22 cellular contexts compared by ENCODE assay signal in the genomic region with DNA sequence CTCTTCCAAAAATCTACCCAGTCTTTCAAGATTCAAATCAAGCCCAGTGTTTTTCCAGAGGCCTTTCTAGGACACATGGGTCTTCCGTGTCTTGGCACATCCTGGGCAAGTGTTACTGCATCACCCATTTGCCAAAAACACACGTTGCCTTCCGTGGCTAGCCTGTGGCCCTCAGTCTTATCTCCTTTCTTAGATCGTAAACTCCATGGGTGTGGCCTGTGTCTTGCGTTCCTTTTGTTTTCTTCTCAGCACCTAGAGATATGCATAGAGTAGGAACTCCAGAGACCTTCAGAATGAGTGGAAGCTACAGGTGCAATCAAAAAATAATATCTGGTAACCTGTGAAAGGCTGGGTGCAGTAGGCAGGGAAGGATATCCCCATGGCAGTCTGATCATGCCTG.
"Had no signal": no experiment of that assay in that cellular context is flagged by ENCODE, and none has a peak within 500 bp of the region (broad histone marks: within the 10 kb centered on the region; RNA-seq: fewer than 3 reads in every experiment).

No MANE protein-coding gene starts in this region.

- H3K4me1 ChIP-seq: esophagus squamous epithelium, neural progenitor cell, parathyroid adenoma, right lobe of liver, stomach, testis, tibial artery had no signal

- DNase-seq: dermis blood vessel endothelial cell; effector memory CD4-positive, alpha-beta T cell; esophagus squamous epithelium; foreskin melanocyte; hypothalamus; immature natural killer cell; islet precursor cell; kidney glomerular epithelial cell; naive B cell; right lobe of liver; small intestine; stimulated activated CD4-positive, alpha-beta T cell treated with anti-CD3 and anti-CD28 coated beads, Interleukin-15, amount 100 ng/mL, for 24 hours; stimulated activated CD4-positive, alpha-beta T cell treated with anti-CD3 and anti-CD28 coated beads, Interleukin-2, amount 100 ng/mL, for 48 hours; stimulated activated naive B cell treated with anti-CD40 and anti-IgM and Interleukin-4, amounts not matched to agents 10 μg/mL and 1 μg/mL and 100 μg/mL, for 72 hours; stomach; substantia nigra; testis; tibial artery had no signal

- H3K4me3 ChIP-seq: coronary artery, esophagus squamous epithelium, lung, neural progenitor cell, right lobe of liver, stomach, testis, tibial artery had no signal

- H3K9me3 ChIP-seq: esophagus squamous epithelium, right lobe of liver, stomach, testis, tibial artery had no signal

- H3K36me3 ChIP-seq: esophagus squamous epithelium, neural progenitor cell, right lobe of liver, tibial artery had no signal

- H3K27me3 ChIP-seq: esophagus squamous epithelium, neural progenitor cell, right lobe of liver, stomach, testis, tibial artery had no signal

- ATAC-seq: right lobe of liver; stimulated activated naive B cell treated with anti-CD40 and anti-IgM and Interleukin-4, amounts not matched to agents 10 μg/mL and 1 μg/mL and 100 μg/mL, for 72 hours had no signal

- FAIRE-seq: small intestine had no signal
